ENCODE assay signal across 8 cellular contexts in the genomic region with DNA sequence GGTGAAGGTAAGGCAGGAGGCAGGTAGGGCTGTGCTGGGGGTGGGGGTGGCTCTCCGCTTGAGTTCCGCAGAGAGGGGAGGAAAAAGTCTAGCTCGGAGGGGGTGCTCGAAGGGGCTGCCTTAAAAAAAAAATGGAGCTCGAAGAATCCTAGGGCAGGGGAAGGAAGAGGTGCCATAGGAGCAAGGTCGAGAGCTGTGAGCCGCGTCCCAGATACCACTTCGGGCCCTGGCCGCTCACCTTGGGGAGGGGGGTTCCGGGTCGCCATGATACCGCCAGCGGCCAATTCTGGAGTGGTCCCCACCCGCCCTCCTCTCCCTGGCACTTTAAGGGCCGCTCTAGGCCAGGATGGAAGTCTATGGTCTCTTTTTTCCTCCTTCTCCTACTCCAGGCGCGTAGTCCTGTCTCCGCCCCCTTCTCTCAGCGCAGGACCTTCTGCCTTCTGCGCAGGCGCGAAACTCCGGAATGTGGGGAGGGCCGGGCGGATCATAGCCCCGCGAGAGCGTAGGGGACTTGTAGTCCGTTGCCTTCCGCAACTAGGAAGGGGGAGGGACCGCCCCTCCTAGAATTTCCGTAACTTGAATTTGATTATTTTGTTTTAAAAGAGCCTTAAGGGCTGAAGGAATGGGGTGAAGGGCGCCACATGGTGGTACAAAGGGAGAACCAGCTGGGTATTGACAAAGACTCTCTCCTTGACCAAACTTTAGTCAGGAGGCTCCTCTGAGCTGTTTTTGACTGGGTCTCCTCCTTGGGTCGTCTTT.
DNase-seq lines count a peak whose midpoint lies in the region; ATAC-seq lines count a peak whose summit lies in the region.

A gene with protein sequence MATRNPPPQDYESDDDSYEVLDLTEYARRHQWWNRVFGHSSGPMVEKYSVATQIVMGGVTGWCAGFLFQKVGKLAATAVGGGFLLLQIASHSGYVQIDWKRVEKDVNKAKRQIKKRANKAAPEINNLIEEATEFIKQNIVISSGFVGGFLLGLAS (minus strand): TSS at position 293 of the 759 bp plus-strand sequence. CDS start 27 bp downstream, at position 266.

- ATAC-seq in GM18907 (IDR thresholded peaks at IDR 0.05; ENCODE audit: unreplicated experiment) (peak; percentile 99), HG03159 (IDR thresholded peaks at IDR 0.05; ENCODE audit: unreplicated experiment) (peak; percentile 98)

- DNase-seq in AG08395 (ENCODE audit: low spot score): peak; percentile 95
- peak; percentile 86 for DNase-seq in NCI-H226
- DNase-seq in activated CD4-positive, CD25-positive, alpha-beta regulatory T cell (lab: John Stamatoyannopoulos, UW): peak; percentile 60 to 78 (median 76)
- peak; percentile 90 for DNase-seq in central memory CD4-positive, alpha-beta T cell
- DNase-seq in inferior parietal cortex (ENCODE audit: extremely low spot score): peak; percentile 92
- peak; percentile 76 to 81 for DNase-seq in stimulated activated CD4-positive, alpha-beta T cell treated with anti-CD3 and anti-CD28 coated beads, Interleukin-12 subunit alpha, Interleukin-12 subunit beta, amount 100 ng/mL, for 24 hours (ENCODE audit: low read depth in 2 of 2)

Comparison
In these comparisons a context has a peak if more than half of its experiments do, and no peak if none do; other contexts are left out.
1. Peak in every context shown above with its lines: DNase-seq and ATAC-seq.